ENCODE assay signal across 1 cellular context in the genomic region with DNA sequence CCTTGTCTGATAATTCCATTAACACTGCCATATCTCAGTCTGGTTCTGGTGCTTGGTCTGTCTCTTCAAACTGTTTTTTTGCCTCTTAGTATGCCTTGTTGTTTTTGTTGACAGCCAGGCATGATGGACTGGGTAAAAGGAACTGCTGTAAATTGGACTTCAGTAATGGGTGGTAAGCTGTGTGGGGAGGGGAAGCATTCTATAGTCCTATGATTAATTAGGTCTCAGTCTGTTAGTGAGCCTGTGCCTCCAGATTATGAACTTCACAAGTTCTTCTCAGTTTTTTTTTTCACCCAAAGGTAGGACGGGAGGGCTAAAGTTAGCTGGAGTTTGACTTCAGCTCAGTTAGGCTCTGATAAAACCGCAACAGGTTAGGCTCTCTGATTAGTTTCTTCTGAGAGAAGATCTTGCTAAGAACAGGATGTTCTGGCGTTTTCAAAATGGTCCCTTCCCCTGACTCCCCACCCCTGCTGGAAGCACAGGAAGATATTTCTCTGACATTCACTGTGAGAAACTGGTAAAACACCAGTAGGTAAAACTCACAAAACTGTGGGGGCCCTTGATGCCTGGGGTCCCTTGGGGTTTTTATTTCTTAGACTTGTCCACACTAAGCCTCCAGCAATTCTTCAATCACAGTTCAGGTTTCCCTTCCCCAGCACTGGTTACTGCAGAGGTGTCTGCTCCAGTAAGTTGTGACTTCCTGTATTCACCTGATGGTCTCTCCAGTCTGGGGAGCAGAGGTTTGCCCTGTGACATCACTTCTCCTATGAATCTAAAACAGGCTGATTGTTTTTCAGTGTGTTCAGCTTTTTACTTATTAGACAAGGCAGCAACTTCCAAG.
TF ChIP-seq lines count a peak whose summit lies in the region.

No MANE protein-coding gene starts in this region.

TF ChIP-seq in K562, 482 proteins besides CTCF, POLR2A, EP300 and RAD21 (continued from another document and continues in another):
- TF ChIP-seq YY1 (IDR thresholded peaks at IDR 0.05; ENCODE audit: borderline replicate concordance in 1 of 3, control insufficient read depth in 1 of 3, extremely low read depth in 1 of 3, insufficient read depth in 3 of 3, insufficient read length in 1 of 3, insufficient replicate concordance in 2 of 3, low read depth in 1 of 3, low read length in 2 of 3) = peak in 1 of 3 experiments; percentile 62
- no peak for TF ChIP-seq ZNF143 (CRISPR knock-in tag; IDR thresholded peaks at IDR 0.05)
- TF ChIP-seq TEAD4 (IDR thresholded peaks at IDR 0.05; ENCODE audit: low read length) = no peak
- no peak for TF ChIP-seq TEAD4 (CRISPR knock-in tag; IDR thresholded peaks at IDR 0.05; ENCODE audit: borderline replicate concordance)
- no peak for TF ChIP-seq ELF1 (tag; IDR thresholded peaks at IDR 0.05)
- TF ChIP-seq, protein P1, sequence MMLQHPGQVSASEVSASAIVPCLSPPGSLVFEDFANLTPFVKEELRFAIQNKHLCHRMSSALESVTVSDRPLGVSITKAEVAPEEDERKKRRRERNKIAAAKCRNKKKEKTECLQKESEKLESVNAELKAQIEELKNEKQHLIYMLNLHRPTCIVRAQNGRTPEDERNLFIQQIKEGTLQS (IDR thresholded peaks at IDR 0.05) = peak; percentile 48; the same call in 1 of the 2 replicates
- TF ChIP-seq, protein P1 (CRISPR knock-in tag; conservative IDR thresholded peaks at IDR 0.05) = no peak
- no peak for TF ChIP-seq HNRNPUL1 (IDR thresholded peaks at IDR 0.05; ENCODE audit: low read length)
- TF ChIP-seq, protein P2, sequence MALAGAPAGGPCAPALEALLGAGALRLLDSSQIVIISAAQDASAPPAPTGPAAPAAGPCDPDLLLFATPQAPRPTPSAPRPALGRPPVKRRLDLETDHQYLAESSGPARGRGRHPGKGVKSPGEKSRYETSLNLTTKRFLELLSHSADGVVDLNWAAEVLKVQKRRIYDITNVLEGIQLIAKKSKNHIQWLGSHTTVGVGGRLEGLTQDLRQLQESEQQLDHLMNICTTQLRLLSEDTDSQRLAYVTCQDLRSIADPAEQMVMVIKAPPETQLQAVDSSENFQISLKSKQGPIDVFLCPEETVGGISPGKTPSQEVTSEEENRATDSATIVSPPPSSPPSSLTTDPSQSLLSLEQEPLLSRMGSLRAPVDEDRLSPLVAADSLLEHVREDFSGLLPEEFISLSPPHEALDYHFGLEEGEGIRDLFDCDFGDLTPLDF (CRISPR knock-in tag; IDR thresholded peaks at IDR 0.05) = no peak
- no peak for TF ChIP-seq PHF20 (IDR thresholded peaks at IDR 0.05; ENCODE audit: partially characterized antibody)
- TF ChIP-seq, protein P3, sequence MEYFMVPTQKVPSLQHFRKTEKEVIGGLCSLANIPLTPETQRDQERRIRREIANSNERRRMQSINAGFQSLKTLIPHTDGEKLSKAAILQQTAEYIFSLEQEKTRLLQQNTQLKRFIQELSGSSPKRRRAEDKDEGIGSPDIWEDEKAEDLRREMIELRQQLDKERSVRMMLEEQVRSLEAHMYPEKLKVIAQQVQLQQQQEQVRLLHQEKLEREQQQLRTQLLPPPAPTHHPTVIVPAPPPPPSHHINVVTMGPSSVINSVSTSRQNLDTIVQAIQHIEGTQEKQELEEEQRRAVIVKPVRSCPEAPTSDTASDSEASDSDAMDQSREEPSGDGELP (CRISPR knock-in tag; IDR thresholded peaks at IDR 0.05; ENCODE audit: borderline replicate concordance) = no peak
- TF ChIP-seq SIX5 (IDR thresholded peaks at IDR 0.05; ENCODE audit: borderline replicate concordance in 1 of 2, insufficient read depth in 1 of 2, low read depth in 1 of 2, low read length in 2 of 2) = no peak
- TF ChIP-seq JUND (IDR thresholded peaks at IDR 0.05; ENCODE audit: borderline replicate concordance, low read depth, low read length) = no peak
- TF ChIP-seq JUND (tag; IDR thresholded peaks at IDR 0.05; ENCODE audit: borderline replicate concordance, low read depth, low read length) = no peak
- no peak for TF ChIP-seq SNIP1 (IDR thresholded peaks at IDR 0.05; ENCODE audit: low read depth)
- peak in 1 of 2 experiments; percentile 10; a peak in 1 of 4 replicates for TF ChIP-seq MAZ (CRISPR knock-in tag; conservative IDR thresholded peaks at IDR 0.05 in 1 of 2, IDR thresholded peaks at IDR 0.05 in 1 of 2)
- TF ChIP-seq, protein P4, sequence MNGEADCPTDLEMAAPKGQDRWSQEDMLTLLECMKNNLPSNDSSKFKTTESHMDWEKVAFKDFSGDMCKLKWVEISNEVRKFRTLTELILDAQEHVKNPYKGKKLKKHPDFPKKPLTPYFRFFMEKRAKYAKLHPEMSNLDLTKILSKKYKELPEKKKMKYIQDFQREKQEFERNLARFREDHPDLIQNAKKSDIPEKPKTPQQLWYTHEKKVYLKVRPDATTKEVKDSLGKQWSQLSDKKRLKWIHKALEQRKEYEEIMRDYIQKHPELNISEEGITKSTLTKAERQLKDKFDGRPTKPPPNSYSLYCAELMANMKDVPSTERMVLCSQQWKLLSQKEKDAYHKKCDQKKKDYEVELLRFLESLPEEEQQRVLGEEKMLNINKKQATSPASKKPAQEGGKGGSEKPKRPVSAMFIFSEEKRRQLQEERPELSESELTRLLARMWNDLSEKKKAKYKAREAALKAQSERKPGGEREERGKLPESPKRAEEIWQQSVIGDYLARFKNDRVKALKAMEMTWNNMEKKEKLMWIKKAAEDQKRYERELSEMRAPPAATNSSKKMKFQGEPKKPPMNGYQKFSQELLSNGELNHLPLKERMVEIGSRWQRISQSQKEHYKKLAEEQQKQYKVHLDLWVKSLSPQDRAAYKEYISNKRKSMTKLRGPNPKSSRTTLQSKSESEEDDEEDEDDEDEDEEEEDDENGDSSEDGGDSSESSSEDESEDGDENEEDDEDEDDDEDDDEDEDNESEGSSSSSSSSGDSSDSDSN (IDR thresholded peaks at IDR 0.05; ENCODE audit: borderline replicate concordance in 1 of 2, low read depth in 2 of 2, low read length in 2 of 2) = 0 out of 4 replicates have a peak, but pooled peaks of 1 of the 2 experiments have one; percentile 16
- TF ChIP-seq ZNF354B (CRISPR knock-in tag; IDR thresholded peaks at IDR 0.05) = no peak
- TF ChIP-seq, protein P5, sequence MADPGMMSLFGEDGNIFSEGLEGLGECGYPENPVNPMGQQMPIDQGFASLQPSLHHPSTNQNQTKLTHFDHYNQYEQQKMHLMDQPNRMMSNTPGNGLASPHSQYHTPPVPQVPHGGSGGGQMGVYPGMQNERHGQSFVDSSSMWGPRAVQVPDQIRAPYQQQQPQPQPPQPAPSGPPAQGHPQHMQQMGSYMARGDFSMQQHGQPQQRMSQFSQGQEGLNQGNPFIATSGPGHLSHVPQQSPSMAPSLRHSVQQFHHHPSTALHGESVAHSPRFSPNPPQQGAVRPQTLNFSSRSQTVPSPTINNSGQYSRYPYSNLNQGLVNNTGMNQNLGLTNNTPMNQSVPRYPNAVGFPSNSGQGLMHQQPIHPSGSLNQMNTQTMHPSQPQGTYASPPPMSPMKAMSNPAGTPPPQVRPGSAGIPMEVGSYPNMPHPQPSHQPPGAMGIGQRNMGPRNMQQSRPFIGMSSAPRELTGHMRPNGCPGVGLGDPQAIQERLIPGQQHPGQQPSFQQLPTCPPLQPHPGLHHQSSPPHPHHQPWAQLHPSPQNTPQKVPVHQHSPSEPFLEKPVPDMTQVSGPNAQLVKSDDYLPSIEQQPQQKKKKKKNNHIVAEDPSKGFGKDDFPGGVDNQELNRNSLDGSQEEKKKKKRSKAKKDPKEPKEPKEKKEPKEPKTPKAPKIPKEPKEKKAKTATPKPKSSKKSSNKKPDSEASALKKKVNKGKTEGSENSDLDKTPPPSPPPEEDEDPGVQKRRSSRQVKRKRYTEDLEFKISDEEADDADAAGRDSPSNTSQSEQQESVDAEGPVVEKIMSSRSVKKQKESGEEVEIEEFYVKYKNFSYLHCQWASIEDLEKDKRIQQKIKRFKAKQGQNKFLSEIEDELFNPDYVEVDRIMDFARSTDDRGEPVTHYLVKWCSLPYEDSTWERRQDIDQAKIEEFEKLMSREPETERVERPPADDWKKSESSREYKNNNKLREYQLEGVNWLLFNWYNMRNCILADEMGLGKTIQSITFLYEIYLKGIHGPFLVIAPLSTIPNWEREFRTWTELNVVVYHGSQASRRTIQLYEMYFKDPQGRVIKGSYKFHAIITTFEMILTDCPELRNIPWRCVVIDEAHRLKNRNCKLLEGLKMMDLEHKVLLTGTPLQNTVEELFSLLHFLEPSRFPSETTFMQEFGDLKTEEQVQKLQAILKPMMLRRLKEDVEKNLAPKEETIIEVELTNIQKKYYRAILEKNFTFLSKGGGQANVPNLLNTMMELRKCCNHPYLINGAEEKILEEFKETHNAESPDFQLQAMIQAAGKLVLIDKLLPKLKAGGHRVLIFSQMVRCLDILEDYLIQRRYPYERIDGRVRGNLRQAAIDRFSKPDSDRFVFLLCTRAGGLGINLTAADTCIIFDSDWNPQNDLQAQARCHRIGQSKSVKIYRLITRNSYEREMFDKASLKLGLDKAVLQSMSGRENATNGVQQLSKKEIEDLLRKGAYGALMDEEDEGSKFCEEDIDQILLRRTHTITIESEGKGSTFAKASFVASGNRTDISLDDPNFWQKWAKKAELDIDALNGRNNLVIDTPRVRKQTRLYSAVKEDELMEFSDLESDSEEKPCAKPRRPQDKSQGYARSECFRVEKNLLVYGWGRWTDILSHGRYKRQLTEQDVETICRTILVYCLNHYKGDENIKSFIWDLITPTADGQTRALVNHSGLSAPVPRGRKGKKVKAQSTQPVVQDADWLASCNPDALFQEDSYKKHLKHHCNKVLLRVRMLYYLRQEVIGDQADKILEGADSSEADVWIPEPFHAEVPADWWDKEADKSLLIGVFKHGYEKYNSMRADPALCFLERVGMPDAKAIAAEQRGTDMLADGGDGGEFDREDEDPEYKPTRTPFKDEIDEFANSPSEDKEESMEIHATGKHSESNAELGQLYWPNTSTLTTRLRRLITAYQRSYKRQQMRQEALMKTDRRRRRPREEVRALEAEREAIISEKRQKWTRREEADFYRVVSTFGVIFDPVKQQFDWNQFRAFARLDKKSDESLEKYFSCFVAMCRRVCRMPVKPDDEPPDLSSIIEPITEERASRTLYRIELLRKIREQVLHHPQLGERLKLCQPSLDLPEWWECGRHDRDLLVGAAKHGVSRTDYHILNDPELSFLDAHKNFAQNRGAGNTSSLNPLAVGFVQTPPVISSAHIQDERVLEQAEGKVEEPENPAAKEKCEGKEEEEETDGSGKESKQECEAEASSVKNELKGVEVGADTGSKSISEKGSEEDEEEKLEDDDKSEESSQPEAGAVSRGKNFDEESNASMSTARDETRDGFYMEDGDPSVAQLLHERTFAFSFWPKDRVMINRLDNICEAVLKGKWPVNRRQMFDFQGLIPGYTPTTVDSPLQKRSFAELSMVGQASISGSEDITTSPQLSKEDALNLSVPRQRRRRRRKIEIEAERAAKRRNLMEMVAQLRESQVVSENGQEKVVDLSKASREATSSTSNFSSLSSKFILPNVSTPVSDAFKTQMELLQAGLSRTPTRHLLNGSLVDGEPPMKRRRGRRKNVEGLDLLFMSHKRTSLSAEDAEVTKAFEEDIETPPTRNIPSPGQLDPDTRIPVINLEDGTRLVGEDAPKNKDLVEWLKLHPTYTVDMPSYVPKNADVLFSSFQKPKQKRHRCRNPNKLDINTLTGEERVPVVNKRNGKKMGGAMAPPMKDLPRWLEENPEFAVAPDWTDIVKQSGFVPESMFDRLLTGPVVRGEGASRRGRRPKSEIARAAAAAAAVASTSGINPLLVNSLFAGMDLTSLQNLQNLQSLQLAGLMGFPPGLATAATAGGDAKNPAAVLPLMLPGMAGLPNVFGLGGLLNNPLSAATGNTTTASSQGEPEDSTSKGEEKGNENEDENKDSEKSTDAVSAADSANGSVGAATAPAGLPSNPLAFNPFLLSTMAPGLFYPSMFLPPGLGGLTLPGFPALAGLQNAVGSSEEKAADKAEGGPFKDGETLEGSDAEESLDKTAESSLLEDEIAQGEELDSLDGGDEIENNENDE (IDR thresholded peaks at IDR 0.05; ENCODE audit: low read depth, low read length) = no peak
- no peak for TF ChIP-seq BRCA1 (IDR thresholded peaks at IDR 0.05)
- TF ChIP-seq BRCA1 (CRISPR knock-in tag; IDR thresholded peaks at IDR 0.05) = no peak
- TF ChIP-seq ZNF165 (CRISPR knock-in tag; IDR thresholded peaks at IDR 0.05; ENCODE audit: borderline replicate concordance) = no peak
- no peak for TF ChIP-seq MAFK (IDR thresholded peaks at IDR 0.05; ENCODE audit: low read length)
- no peak for TF ChIP-seq KLF13 (tag; IDR thresholded peaks at IDR 0.05; ENCODE audit: borderline replicate concordance, low read depth)
- no peak for TF ChIP-seq ZNF507 (tag; conservative IDR thresholded peaks at IDR 0.05)
- TF ChIP-seq, protein P6, sequence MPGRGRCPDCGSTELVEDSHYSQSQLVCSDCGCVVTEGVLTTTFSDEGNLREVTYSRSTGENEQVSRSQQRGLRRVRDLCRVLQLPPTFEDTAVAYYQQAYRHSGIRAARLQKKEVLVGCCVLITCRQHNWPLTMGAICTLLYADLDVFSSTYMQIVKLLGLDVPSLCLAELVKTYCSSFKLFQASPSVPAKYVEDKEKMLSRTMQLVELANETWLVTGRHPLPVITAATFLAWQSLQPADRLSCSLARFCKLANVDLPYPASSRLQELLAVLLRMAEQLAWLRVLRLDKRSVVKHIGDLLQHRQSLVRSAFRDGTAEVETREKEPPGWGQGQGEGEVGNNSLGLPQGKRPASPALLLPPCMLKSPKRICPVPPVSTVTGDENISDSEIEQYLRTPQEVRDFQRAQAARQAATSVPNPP (IDR thresholded peaks at IDR 0.05; ENCODE audit: borderline replicate concordance, insufficient read depth, insufficient read length) = no peak
- TF ChIP-seq, protein P7, sequence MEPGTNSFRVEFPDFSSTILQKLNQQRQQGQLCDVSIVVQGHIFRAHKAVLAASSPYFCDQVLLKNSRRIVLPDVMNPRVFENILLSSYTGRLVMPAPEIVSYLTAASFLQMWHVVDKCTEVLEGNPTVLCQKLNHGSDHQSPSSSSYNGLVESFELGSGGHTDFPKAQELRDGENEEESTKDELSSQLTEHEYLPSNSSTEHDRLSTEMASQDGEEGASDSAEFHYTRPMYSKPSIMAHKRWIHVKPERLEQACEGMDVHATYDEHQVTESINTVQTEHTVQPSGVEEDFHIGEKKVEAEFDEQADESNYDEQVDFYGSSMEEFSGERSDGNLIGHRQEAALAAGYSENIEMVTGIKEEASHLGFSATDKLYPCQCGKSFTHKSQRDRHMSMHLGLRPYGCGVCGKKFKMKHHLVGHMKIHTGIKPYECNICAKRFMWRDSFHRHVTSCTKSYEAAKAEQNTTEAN (CRISPR knock-in tag; IDR thresholded peaks at IDR 0.05) = no peak
- TF ChIP-seq XRCC4 (IDR thresholded peaks at IDR 0.05; ENCODE audit: extremely low read depth, insufficient read depth, insufficient read length) = no peak
- no peak for TF ChIP-seq SRSF1 (IDR thresholded peaks at IDR 0.05; ENCODE audit: low read depth, low read length)
- no peak for TF ChIP-seq GTF2F1 (IDR thresholded peaks at IDR 0.05; ENCODE audit: low read depth, low read length)
- peak; percentile 15; the same call in 1 of the 2 replicates for TF ChIP-seq GATA2 (CRISPR knock-in tag; IDR thresholded peaks at IDR 0.05)
- TF ChIP-seq GABPA (tag; conservative IDR thresholded peaks at IDR 0.05; ENCODE audit: low read depth) = peak; percentile 15; the same call in 1 of the 2 replicates
- TF ChIP-seq ATF7 (IDR thresholded peaks at IDR 0.05) = peak; percentile 70
- no peak for TF ChIP-seq HMGN3 (IDR thresholded peaks at IDR 0.05; ENCODE audit: borderline replicate concordance, extremely low read depth, insufficient read length, low read depth, low read length)
